Comparison of ENCODE assay signal across 10 cellular contexts in genomic region chr1:184745929-184746583, GRCh38. TPM values are rescaled to one million over a fixed set of nuclear protein-coding genes. Genes with fewer than 3 reads are reported as not detected.
DNase-seq lines count a peak whose midpoint lies in the region; ATAC-seq and TF ChIP-seq lines count a peak whose summit lies in the region.
"Had no signal": no experiment of that assay in that cellular context is flagged by ENCODE, and none has a peak within 500 bp of the region (broad histone marks: within the 10 kb centered on the region; RNA-seq: fewer than 3 reads in every experiment).

No MANE protein-coding gene starts in this region.

- no peaks in the 10 kb centered on the region for H3K9me3 Mint-ChIP-seq in activated T-helper 2 cell treated with anti-CD3 and anti-CD28 coated beads, Interferon-gamma antibody, Interleukin-2, Interleukin-4, amounts not matched to agents 10 μg/mL and 5 μg/mL and 100 μg/mL, durations not matched to agents 14 hours and 24 hours and 36 hours

- H3K27me3 Mint-ChIP-seq in activated T-helper 2 cell treated with anti-CD3 and anti-CD28 coated beads, Interferon-gamma antibody, Interleukin-2, Interleukin-4, amounts not matched to agents 10 μg/mL and 5 μg/mL and 100 μg/mL, durations not matched to agents 14 hours and 24 hours and 36 hours (ENCODE audit: low read depth), result no peaks in the 10 kb centered on the region

- H3K9me3 ChIP-seq in trophoblast cell (ENCODE audit: insufficient read depth, low read depth, low read length), result no peaks in the 10 kb centered on the region

- H3K36me3 Mint-ChIP-seq in activated T-helper 2 cell treated with anti-CD3 and anti-CD28 coated beads, Interferon-gamma antibody, Interleukin-2, Interleukin-4, amounts not matched to agents 10 μg/mL and 5 μg/mL and 100 μg/mL, durations not matched to agents 14 hours and 24 hours and 36 hours (ENCODE audit: low read depth), result peaks cover 40% of the 10 kb centered on the region

- no peak overlapping the region for H3K4ac ChIP-seq in trophoblast cell (ENCODE audit: low read depth, low read length)

- H3K9ac ChIP-seq in trophoblast cell (ENCODE audit: low read length), result no peak overlapping the region

- no peak overlapping the region for H3K4me2 ChIP-seq in trophoblast cell (ENCODE audit: low read length)

- H3K18ac ChIP-seq in trophoblast cell (ENCODE audit: low read length), result no peak overlapping the region

- no peaks in the 10 kb centered on the region for H3K79me2 ChIP-seq in trophoblast cell (ENCODE audit: control insufficient read depth, insufficient read depth, low read length, poor library complexity)

- H3K4me1 ChIP-seq in trophoblast cell (ENCODE audit: control insufficient read depth in 1 of 2, insufficient read depth in 2 of 2, low read length in 2 of 2), result no peaks in the 10 kb centered on the region

- H2BK12ac ChIP-seq in trophoblast cell (ENCODE audit: low read length), result no peak overlapping the region

- H3K4me3 Mint-ChIP-seq in activated T-helper 2 cell treated with anti-CD3 and anti-CD28 coated beads, Interferon-gamma antibody, Interleukin-2, Interleukin-4, amounts not matched to agents 10 μg/mL and 5 μg/mL and 100 μg/mL, durations not matched to agents 14 hours and 24 hours and 36 hours (ENCODE audit: low read depth), result peak overlapping the region; percentile 42

- no peaks in the 10 kb centered on the region for H3K27me3 ChIP-seq in trophoblast cell (ENCODE audit: insufficient read depth, low read length)

- peaks cover 0 to 1% of the 10 kb centered on the region in 2 experiments for H3K36me3 ChIP-seq in trophoblast cell (ENCODE audit: control insufficient read depth in 1 of 2, insufficient read depth in 2 of 2, low read length in 2 of 2)

- H2AFZ ChIP-seq in trophoblast cell (ENCODE audit: insufficient read depth, low read length, poor library complexity), result no peak overlapping the region

- WGBS in trophoblast cell (ENCODE audit: extremely low coverage, insufficient coverage, insufficient read length), result no CpG with 5 or more reads among the region's 4 CpGs

- in situ Hi-C loops in GM13977 (cut with MboI; ENCODE audit: low pct_unique_long_range_greater_than_20kb, low sequenced_read_pairs, unreplicated experiment), result no loop called here

- H4K12ac ChIP-seq in trophoblast cell (ENCODE audit: low read depth, low read length), result no peak overlapping the region

- peaks cover 64% of the 10 kb centered on the region for H3K4me1 Mint-ChIP-seq in activated T-helper 2 cell treated with anti-CD3 and anti-CD28 coated beads, Interferon-gamma antibody, Interleukin-2, Interleukin-4, amounts not matched to agents 10 μg/mL and 5 μg/mL and 100 μg/mL, durations not matched to agents 14 hours and 24 hours and 36 hours (ENCODE audit: low read depth)

- no peak overlapping the region for H3K14ac ChIP-seq in trophoblast cell (ENCODE audit: low read length)

- no peak overlapping the region for H3K4me3 ChIP-seq in Jurkat, Clone E6-1 (ENCODE audit: low read length)
- H3K4me3 ChIP-seq in trophoblast cell (ENCODE audit: low read depth, low read length), result no peak overlapping the region

- ATAC-seq in activated CD4-positive, CD25-positive, alpha-beta regulatory T cell treated with anti-CD3 and anti-CD28 coated beads, Interleukin-2, amount 50 U/mL, for 24 hours, result peak; percentile 74

- DNase-seq in activated CD4-positive, CD25-positive, alpha-beta regulatory T cell (lab: John Stamatoyannopoulos, UW), result no peak
- peak; percentile 61 for DNase-seq in Jurkat, Clone E6-1 (ENCODE audit: low read depth, low spot score)
- no peak for DNase-seq in activated T-helper 2 cell treated with anti-CD3 and anti-CD28 coated beads, Interferon-gamma antibody, Interleukin-2, Interleukin-4, amounts not matched to agents 10 μg/mL and 5 μg/mL and 100 μg/mL, durations not matched to agents 14 hours and 24 hours and 36 hours (ENCODE audit: low spot score)
- DNase-seq in trophoblast cell, result peak; percentile 3 to 70
- DNase-seq in GM13977 (ENCODE audit: low spot score), result no peak
- no peak for DNase-seq in stimulated activated CD4-positive, alpha-beta T cell treated with anti-CD3 and anti-CD28 coated beads, Interleukin-2, amount 100 ng/mL, for 48 hours
- no peak for DNase-seq in stimulated activated CD4-positive, alpha-beta T cell treated with anti-CD3 and anti-CD28 coated beads, Interleukin-1b, Interleukin-23, amount 100 ng/mL, for 48 hours
- DNase-seq: activated CD4-positive, alpha-beta T cell treated with anti-CD3 and anti-CD28 coated beads, Interleukin-2, amount 50 U/mL, for 48 hours; occipital lobe had no signal

- intact Hi-C loops in activated T-helper 2 cell treated with anti-CD3 and anti-CD28 coated beads, Interferon-gamma antibody, Interleukin-2, Interleukin-4, amounts not matched to agents 10 μg/mL and 5 μg/mL and 100 μg/mL, durations not matched to agents 14 hours and 24 hours and 36 hours (cut with micrococcal nuclease), result loop anchor here (1.0 to 2.0 kb wide), 2 partner anchors 8 to 815 kb away; partner anchors contain the start of gene EDEM3

- no peak overlapping the region for H2BK120ac ChIP-seq in trophoblast cell (ENCODE audit: insufficient read depth, low read length, poor library complexity)

- H3K79me1 ChIP-seq in trophoblast cell (ENCODE audit: low read length), result no peaks in the 10 kb centered on the region

- H2AK5ac ChIP-seq in trophoblast cell (ENCODE audit: low read length), result no peak overlapping the region

- H3K23ac ChIP-seq in trophoblast cell (ENCODE audit: low read length), result no peak overlapping the region

- TF ChIP-seq CTCF in GM13977 (IDR thresholded peaks at IDR 0.05; ENCODE audit: extremely low read depth, insufficient read depth, missing control alignments), result no peak

- H2BK5ac ChIP-seq in trophoblast cell (ENCODE audit: low read depth, low read length, poor library complexity), result no peak overlapping the region

- no peak overlapping the region for H4K8ac ChIP-seq in trophoblast cell (ENCODE audit: low read depth, low read length)

- no peak overlapping the region for H3K27ac ChIP-seq in trophoblast cell (ENCODE audit: low read depth, low read length)

- peak overlapping the region; percentile 74 for H3K27ac Mint-ChIP-seq in activated T-helper 2 cell treated with anti-CD3 and anti-CD28 coated beads, Interferon-gamma antibody, Interleukin-2, Interleukin-4, amounts not matched to agents 10 μg/mL and 5 μg/mL and 100 μg/mL, durations not matched to agents 14 hours and 24 hours and 36 hours

- no peak overlapping the region for H4K91ac ChIP-seq in trophoblast cell (ENCODE audit: low read depth, low read length)

RNA-seq across cellular contexts. Expression of gene EDEM3, which starts 8.6 kb away (rescaled TPM):
- 12.2 TPM for polyA plus RNA-seq in Jurkat, Clone E6-1 (2012; ENCODE audit: insufficient read depth, insufficient read length)
- total RNA-seq in activated T-helper 2 cell treated with anti-CD3 and anti-CD28 coated beads, Interferon-gamma antibody, Interleukin-2, Interleukin-4, amounts not matched to agents 10 μg/mL and 5 μg/mL and 100 μg/mL, durations not matched to agents 14 hours and 24 hours and 36 hours, result 25.3 and 30.2 TPM in 2 replicates
- 14.7 and 14.8 TPM in 2 replicates for polyA plus RNA-seq in trophoblast cell (2013)

Comparison
In these comparisons a context has a peak if more than half of its experiments do, and no peak if none do; other contexts are left out.
1. DNase-seq: peak in Jurkat, Clone E6-1 (single experiment) and trophoblast cell (2 of 2); none in activated CD4-positive, CD25-positive, alpha-beta regulatory T cell (0 of 4), activated T-helper 2 cell treated with anti-CD3 and anti-CD28 coated beads, Interferon-gamma antibody, Interleukin-2, Interleukin-4, amounts not matched to agents 10 μg/mL and 5 μg/mL and 100 μg/mL, durations not matched to agents 14 hours and 24 hours and 36 hours (single experiment), GM13977 (single experiment), stimulated activated CD4-positive, alpha-beta T cell treated with anti-CD3 and anti-CD28 coated beads, Interleukin-2, amount 100 ng/mL, for 48 hours (0 of 2) and stimulated activated CD4-positive, alpha-beta T cell treated with anti-CD3 and anti-CD28 coated beads, Interleukin-1b, Interleukin-23, amount 100 ng/mL, for 48 hours (single experiment).